Comparison of ENCODE assay signal across 8 cellular contexts in genomic region chr5:177446184-177447065, GRCh38. TPM values are rescaled to one million over a fixed set of nuclear protein-coding genes. Genes with fewer than 3 reads are reported as not detected.
A peak's percentile ranks its signal among the peaks of the same experiment; 100 is the strongest.
DNase-seq lines count a peak whose midpoint lies in the region; ATAC-seq and TF ChIP-seq lines count a peak whose summit lies in the region.

A gene with protein sequence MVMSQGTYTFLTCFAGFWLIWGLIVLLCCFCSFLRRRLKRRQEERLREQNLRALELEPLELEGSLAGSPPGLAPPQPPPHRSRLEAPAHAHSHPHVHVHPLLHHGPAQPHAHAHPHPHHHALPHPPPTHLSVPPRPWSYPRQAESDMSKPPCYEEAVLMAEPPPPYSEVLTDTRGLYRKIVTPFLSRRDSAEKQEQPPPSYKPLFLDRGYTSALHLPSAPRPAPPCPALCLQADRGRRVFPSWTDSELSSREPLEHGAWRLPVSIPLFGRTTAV (plus strand): TSS chr5:177446814. CDS start chr5:177455068, 8,254 bp downstream.

- no peaks in the 10 kb centered on the region for H3K27me3 Mint-ChIP-seq in T-helper 17 cell

- H3K4me3 Mint-ChIP-seq in T-helper 17 cell = peak within 1 kb of the TSS; percentile 88

- peak; percentile 52 for ATAC-seq in GM21786 (IDR thresholded peaks at IDR 0.05; ENCODE audit: unreplicated experiment)
- ATAC-seq in T-helper 17 cell = peak; percentile 52

- H3K27me3 ChIP-seq in GM06990 (replicated peaks; ENCODE audit: control insufficient read depth, insufficient read depth, low read length) = no peaks in the 10 kb centered on the region

- TF ChIP-seq CTCF in GM06990 (IDR thresholded peaks at IDR 0.05; ENCODE audit: insufficient read depth, low read length, poor library complexity, severe bottlenecking) = no peak
- TF ChIP-seq CTCF in LNCaP clone FGC (IDR thresholded peaks at IDR 0.05; ENCODE audit: control insufficient read depth, extremely low read depth, insufficient read depth) = peak; percentile 20
- no peak for TF ChIP-seq CTCF in astrocyte of the cerebellum (IDR thresholded peaks at IDR 0.05; ENCODE audit: low read depth, low read length, missing control alignments)

- peak within 1 kb of the TSS; percentile 99 for H3K27ac Mint-ChIP-seq in T-helper 17 cell

- peaks cover 44% of the 10 kb centered on the region for H3K4me1 Mint-ChIP-seq in T-helper 17 cell

- in situ Hi-C loops in astrocyte of the cerebellum (cut with HindIII; ENCODE audit: low sequenced_read_pairs) = loop anchor here (5.0 kb wide), 1 partner anchor 124 kb away; no protein-coding TSS in a partner anchor

- H3K4me3 ChIP-seq in GM06990 (replicated peaks; ENCODE audit: low read depth, low read length) = peak within 1 kb of the TSS; percentile 65
- peak within 1 kb of the TSS; percentile 55 for H3K4me3 ChIP-seq in LNCaP clone FGC (ENCODE audit: low read depth, low read length)
- H3K4me3 ChIP-seq in astrocyte of the cerebellum (ENCODE audit: low read depth, low read length) = peak within 1 kb of the TSS; percentile 54

- peaks cover 4% of the 10 kb centered on the region for H3K36me3 Mint-ChIP-seq in T-helper 17 cell (ENCODE audit: low read depth)

- DNase-seq in GM06990 (ENCODE audit: extremely low read depth, insufficient read length) (peak; percentile 89), LNCaP clone FGC (ENCODE audit: low read depth) (no peak), T-helper 17 cell (peak; percentile 63 to 77 (median 64)), astrocyte of the cerebellum (ENCODE audit: low read depth) (no peak), hippocampal formation (lab: John Stamatoyannopoulos, UW) (peak; percentile 56 to 74), retina (peak; percentile 91), cortex of kidney (lab: John Stamatoyannopoulos, UW) (no peak)

- no peaks in the 10 kb centered on the region for H3K9me3 ChIP-seq in T-helper 17 cell (ENCODE audit: control insufficient read depth, low read length, poor library complexity, severe bottlenecking)

- peaks cover 12% of the 10 kb centered on the region for H3K36me3 ChIP-seq in GM06990 (ENCODE audit: control insufficient read depth, insufficient read depth, low read length)

RNA-seq across cellular contexts. Expression of the gene that starts here (rescaled TPM):
- total RNA-seq in T-helper 17 cell = 10 to 100 TPM; 32.0 to 40.1 TPM

Comparison
In these comparisons a context has a peak if more than half of its experiments do, and no peak if none do; other contexts are left out.
1. DNase-seq: peak in GM06990 (single experiment), T-helper 17 cell (3 of 3), hippocampal formation (2 of 2) and retina (single experiment); none in LNCaP clone FGC (single experiment), astrocyte of the cerebellum (single experiment) and cortex of kidney (single experiment).
2. Peak in every context shown above with its lines, with median percentiles within 50 percentile points of each other: H3K4me3 ChIP-seq.